ENCODE assay signal across 12 cellular contexts in genomic region chr6:163705923-163706322, GRCh38.
A peak's percentile ranks its signal among the peaks of the same experiment; 100 is the strongest.
DNase-seq lines count a peak whose midpoint lies in the region; ATAC-seq, FAIRE-seq and TF ChIP-seq lines count a peak whose summit lies in the region.
"Had no signal": no experiment of that assay in that cellular context is flagged by ENCODE, and none has a peak within 500 bp of the region (broad histone marks: within the 10 kb centered on the region; RNA-seq: fewer than 3 reads in every experiment).

No MANE protein-coding gene starts in this region.

- DNase-seq in HepG2 (ENCODE audit: low spot score) = no peak
- DNase-seq in right lobe of liver = no peak
- no peak for DNase-seq in DMS53 (lab: John Stamatoyannopoulos, UW)
- no peak for DNase-seq in stimulated activated CD4-positive, alpha-beta T cell treated with anti-CD3 and anti-CD28 coated beads, Interleukin-12 subunit alpha, Interleukin-12 subunit beta, amount 100 ng/mL, for 4 hours
- no peak for DNase-seq in brain microvascular endothelial cell
- no peak for DNase-seq in NK-92 (lab: John Stamatoyannopoulos, UW; ENCODE audit: unreplicated experiment)
- DNase-seq: activated CD4-positive, alpha-beta T cell treated with anti-CD3 and anti-CD28 coated beads, Interleukin-2, amount 10 ng/mL, durations not matched to agents 7 days and 5 days; NCI-H1105; stimulated activated CD4-positive, alpha-beta T cell treated with anti-CD3 and anti-CD28 coated beads, Interleukin-4, amount 100 ng/mL, for 24 hours had no signal

- H3K27ac ChIP-seq in HepG2 (ENCODE audit: extremely low read length, insufficient read depth, low read length) (no peak overlapping the region), right lobe of liver (no peak overlapping the region), brain microvascular endothelial cell (no peak overlapping the region)
- H3K27ac ChIP-seq: 22Rv1 had no signal

- intact Hi-C loops in HepG2 (cut with micrococcal nuclease; ENCODE audit: unreplicated experiment) = no loop called here
- intact Hi-C loops in right lobe of liver (cut with DNase I) = no loop called here

- TF ChIP-seq RAD21 in HepG2 (CRISPR knock-in tag; IDR thresholded peaks at IDR 0.05) = no peak

- BruUV-seq in HepG2 (replicated peaks; lab: Mats Ljungman, UMichigan) = no TSS peak

- H3K4me3 ChIP-seq in HepG2 (replicated peaks in 1 of 3; ENCODE audit: insufficient read depth in 1 of 3, low read depth in 2 of 3, low read length in 3 of 3) (no peak overlapping the region), right lobe of liver (no peak overlapping the region), brain microvascular endothelial cell (ENCODE audit: low read depth, low read length) (no peak overlapping the region)

- H3K36me3 ChIP-seq in HepG2 (replicated peaks in 1 of 2; ENCODE audit: control insufficient read depth in 1 of 2, insufficient read depth in 2 of 2, low read length in 2 of 2) (no peaks in the 10 kb centered on the region), right lobe of liver (no peaks in the 10 kb centered on the region), brain microvascular endothelial cell (replicated peaks) (no peaks in the 10 kb centered on the region)

- H3K4me2 ChIP-seq in HepG2 (ENCODE audit: low read depth, low read length) = no peak overlapping the region

- POLR2A ChIA-PET in HepG2 (lab: Yijun Ruan, JAX) = no interaction called here

- TF ChIP-seq POLR2A in HepG2 (IDR thresholded peaks at IDR 0.05; ENCODE audit: insufficient read depth in 1 of 2, low read depth in 2 of 2, low read length in 2 of 2) = no peak
- no peak for TF ChIP-seq POLR2A in right lobe of liver (IDR thresholded peaks at IDR 0.05)

- no peak for FAIRE-seq in HepG2 (lab: Jason Lieb, UNC)

- H3K4me1 ChIP-seq in HepG2 (ENCODE audit: insufficient read depth, low read length) (no peaks in the 10 kb centered on the region), right lobe of liver (no peaks in the 10 kb centered on the region)

- H3K79me2 ChIP-seq in HepG2 (ENCODE audit: insufficient read depth, low read length) = no peaks in the 10 kb centered on the region

- TF ChIP-seq CTCF in HepG2 (CRISPR knock-in tag; IDR thresholded peaks at IDR 0.05) = no peak
- no peak for TF ChIP-seq CTCF in right lobe of liver (IDR thresholded peaks at IDR 0.05)
- no peak for TF ChIP-seq CTCF in brain microvascular endothelial cell (IDR thresholded peaks at IDR 0.05; ENCODE audit: low read depth, low read length, missing control alignments)

- 16% methylated on average over 9 of the region's 9 CpGs for WGBS in HepG2 (ENCODE audit: low lambda C conversion rate)
- WGBS in right lobe of liver (ENCODE audit: insufficient coverage, low coverage, low lambda C conversion rate, missing lambda C conversion rate) = 86% methylated on average over 9 of the region's 9 CpGs

- no peak overlapping the region for H3K9ac ChIP-seq in HepG2 (ENCODE audit: insufficient read depth, low read depth, low read length)

- no peaks in the 10 kb centered on the region for H4K20me1 ChIP-seq in HepG2 (ENCODE audit: insufficient read depth, low read length)

- H3K9me3 ChIP-seq in HepG2 (ENCODE audit: low read length) = no peaks in the 10 kb centered on the region
- H3K9me3 ChIP-seq in right lobe of liver = no peaks in the 10 kb centered on the region

- CTCF ChIA-PET in HepG2 (lab: Yijun Ruan, JAX; ENCODE audit: low intra/inter-chr PET ratio, low total read pairs) = no interaction called here

- in situ Hi-C loops in HepG2 (cut with HindIII; ENCODE audit: extremely low pct_ligation_motif_present, low pct_unique_long_range_greater_than_20kb) (no loop called here), brain microvascular endothelial cell (cut with HindIII; ENCODE audit: low pct_ligation_motif_present, low sequenced_read_pairs) (no loop called here)

- H2AFZ ChIP-seq in HepG2 (ENCODE audit: low read length) = no peak overlapping the region

- H3K27me3 ChIP-seq in HepG2 (ENCODE audit: control insufficient read depth in 1 of 2, insufficient read depth in 2 of 2, low read length in 2 of 2) (peaks cover 6 to 33% of the 10 kb centered on the region in 2 experiments; a peak in 4 of 5 replicates), right lobe of liver (no peaks in the 10 kb centered on the region), brain microvascular endothelial cell (replicated peaks) (no peaks in the 10 kb centered on the region)

- no peak for TF ChIP-seq EP300 in HepG2 (IDR thresholded peaks at IDR 0.05; ENCODE audit: low read depth in 2 of 2, low read length in 2 of 2)
- TF ChIP-seq EP300 in HepG2 (CRISPR knock-in tag; IDR thresholded peaks at IDR 0.05; ENCODE audit: borderline replicate concordance) = no peak

- ATAC-seq in HepG2 = no peak
- ATAC-seq in right lobe of liver = no peak
- peak; percentile 37 for ATAC-seq in HG02840 (IDR thresholded peaks at IDR 0.05; ENCODE audit: low FRiP score, unreplicated experiment)
- peak; percentile 48 for ATAC-seq in HG03565 (IDR thresholded peaks at IDR 0.05; ENCODE audit: unreplicated experiment)

TF ChIP-seq in HepG2, 621 proteins besides CTCF, POLR2A, EP300 and RAD21:
- TF ChIP-seq BHLHE40 (IDR thresholded peaks at IDR 0.05; ENCODE audit: low read length) (0 out of 2 replicates have a peak, but pooled peaks have one; percentile 19), PITX1 (CRISPR knock-in tag; IDR thresholded peaks at IDR 0.05) (no peak), ZNF704 (CRISPR knock-in tag; IDR thresholded peaks at IDR 0.05; ENCODE audit: borderline replicate concordance) (no peak), BATF2 (CRISPR knock-in tag; IDR thresholded peaks at IDR 0.05) (no peak), IKZF1 (IDR thresholded peaks at IDR 0.05) (no peak)
TF ChIP-seq in HepG2: peak in this region for 1.

Comparison
In these comparisons a context has a peak if more than half of its experiments do, and no peak if none do; other contexts are left out.
1. ATAC-seq: peak in HG02840 (single experiment) and HG03565 (single experiment); none in HepG2 (single experiment) and right lobe of liver (0 of 4).